ENCODE assay signal across 23 cellular contexts in genomic region chr7:46206474-46207060, GRCh38.
DNase-seq lines count a peak whose midpoint lies in the region; ATAC-seq, FAIRE-seq and TF ChIP-seq lines count a peak whose summit lies in the region.
"Had no signal": no experiment of that assay in that cellular context is flagged by ENCODE, and none has a peak within 500 bp of the region (broad histone marks: within the 10 kb centered on the region; RNA-seq: fewer than 3 reads in every experiment).

No MANE protein-coding gene starts in this region.

- H3K27me3 ChIP-seq in H1 (replicated peaks in 1 of 4; ENCODE audit: control insufficient read depth in 3 of 4, extremely low read depth in 1 of 4, insufficient read depth in 3 of 4, low read length in 3 of 4) (no peaks in the 10 kb centered on the region), suprapubic skin (no peaks in the 10 kb centered on the region)
- H3K27me3 ChIP-seq: gastrocnemius medialis, right lobe of liver, upper lobe of right lung had no signal

- H3K36me3 ChIP-seq in H1 (ENCODE audit: control insufficient read depth in 2 of 4, insufficient read depth in 4 of 4, low read length in 3 of 4) (no peaks in the 10 kb centered on the region), suprapubic skin (no peaks in the 10 kb centered on the region), kidney (ENCODE audit: control insufficient read depth in 1 of 2, insufficient read depth in 2 of 2, low read length in 2 of 2) (no peaks in the 10 kb centered on the region)
- H3K36me3 ChIP-seq: gastrocnemius medialis, left ventricle myocardium inferior, right lobe of liver, upper lobe of right lung had no signal

- FAIRE-seq in H1 (lab: Jason Lieb, UNC) (no peak), kidney (lab: Jason Lieb, UNC) (no peak)

- H2BK12ac ChIP-seq in H1 (ENCODE audit: low read depth, low read length): no peak overlapping the region

- no peak for TF ChIP-seq EP300 in H1 (IDR thresholded peaks at IDR 0.05; ENCODE audit: borderline replicate concordance in 1 of 2, low read depth in 2 of 2, low read length in 2 of 2)
- TF ChIP-seq EP300 in suprapubic skin (IDR thresholded peaks at IDR 0.05): no peak

- no peaks in the 10 kb centered on the region for H3K36me3 Mint-ChIP-seq in stimulated activated memory B cell treated with anti-CD40 and anti-IgM and Interleukin-4, amounts not matched to agents 10 μg/mL and 1 μg/mL and 100 μg/mL, for 72 hours
- H3K36me3 Mint-ChIP-seq: activated naive CD8-positive, alpha-beta T cell treated with anti-CD3 and anti-CD28 coated beads, Interleukin-2, amount 10 ng/mL, durations not matched to agents 7 days and 5 days; brain; CD8-positive, alpha-beta T cell; IgD-negative memory B cell had no signal

- no peak overlapping the region for H4K8ac ChIP-seq in H1 (ENCODE audit: extremely low read depth, insufficient read depth, low read length)

- H3K4ac ChIP-seq in H1 (replicated peaks; ENCODE audit: insufficient read length, low read depth, low read length): no peak overlapping the region

- no peak overlapping the region for H3K23ac ChIP-seq in H1 (ENCODE audit: insufficient read length)

- no peak overlapping the region for H3K18ac ChIP-seq in H1 (ENCODE audit: extremely low read depth, low read length)

- H3K4me2 ChIP-seq in H1 (ENCODE audit: insufficient read depth in 1 of 2, low read depth in 2 of 2, low read length in 2 of 2): no peak overlapping the region

- H3K9me3 ChIP-seq in H1 (ENCODE audit: insufficient read depth in 2 of 2, low read depth in 1 of 2, low read length in 1 of 2) (no peaks in the 10 kb centered on the region), suprapubic skin (no peaks in the 10 kb centered on the region), kidney (ENCODE audit: control insufficient read depth in 1 of 2, low read length in 2 of 2) (no peaks in the 10 kb centered on the region)
- H3K9me3 ChIP-seq: gastrocnemius medialis, left ventricle myocardium inferior, right lobe of liver, upper lobe of right lung had no signal

- H4K91ac ChIP-seq in H1 (replicated peaks; ENCODE audit: insufficient read length, low read length): no peak overlapping the region

- H3K4me3 Mint-ChIP-seq in stimulated activated memory B cell treated with anti-CD40 and anti-IgM and Interleukin-4, amounts not matched to agents 10 μg/mL and 1 μg/mL and 100 μg/mL, for 72 hours: no peak overlapping the region
- H3K4me3 Mint-ChIP-seq: activated CD8-positive, alpha-beta T cell treated with anti-CD3 and anti-CD28 coated beads, Interleukin-2, amount 10 ng/mL, durations not matched to agents 7 days and 5 days; activated naive CD8-positive, alpha-beta T cell treated with anti-CD3 and anti-CD28 coated beads, Interleukin-2, amount 10 ng/mL, durations not matched to agents 7 days and 5 days; brain; CD8-positive, alpha-beta T cell; dendritic cell treated with granulocyte-macrophage colony-stimulating factor and Interleukin-4, amounts not matched to agents 40 ng/mL and 50 ng/mL, for 4 days; IgD-negative memory B cell; stimulated activated naive CD8-positive, alpha-beta T cell treated with anti-CD3 and anti-CD28 coated beads, Interleukin-15, Interleukin-2, amounts not matched to agents 100 ng/mL and 50 ng/mL, for 24 hours had no signal

- H3K23me2 ChIP-seq in H1 (ENCODE audit: low read depth, low read length): no peaks in the 10 kb centered on the region

- no peak overlapping the region for H2BK20ac ChIP-seq in H1 (ENCODE audit: low read length)

- H2BK15ac ChIP-seq in H1 (ENCODE audit: low read length): no peak overlapping the region

- H3K4me1 ChIP-seq in H1 (replicated peaks in 1 of 4; ENCODE audit: control insufficient read depth in 3 of 4, insufficient read depth in 4 of 4, low read length in 3 of 4) (no peaks in the 10 kb centered on the region), suprapubic skin (peaks cover 16% of the 10 kb centered on the region), kidney (ENCODE audit: control insufficient read depth in 1 of 2, insufficient read depth in 1 of 2, low read depth in 1 of 2, low read length in 2 of 2) (peaks cover 0 to 5% of the 10 kb centered on the region in 2 donors)
- H3K4me1 ChIP-seq: gastrocnemius medialis, right lobe of liver, upper lobe of right lung had no signal

- H2AFZ ChIP-seq in H1 (ENCODE audit: low read length): peak overlapping the region; percentile 8; the same call in 1 of the 2 replicates
- H2AFZ ChIP-seq: GM23248 had no signal

- no peak overlapping the region for H2BK120ac ChIP-seq in H1 (replicated peaks; ENCODE audit: low read depth, low read length)

- H3K9ac ChIP-seq in H1 (replicated peaks in 1 of 4; ENCODE audit: extremely low read depth in 1 of 4, low read depth in 3 of 4, low read length in 3 of 4) (no peak overlapping the region), kidney (ENCODE audit: low read length in 2 of 2) (no peak overlapping the region)
- H3K9ac ChIP-seq: GM23248 had no signal

- no peak for TF ChIP-seq POLR2A in H1 (IDR thresholded peaks at IDR 0.05; ENCODE audit: control extremely low read depth in 1 of 2, low read depth in 2 of 2, low read length in 2 of 2)
- no peak for TF ChIP-seq POLR2A in suprapubic skin (IDR thresholded peaks at IDR 0.05)

- H3K14ac ChIP-seq in H1 (ENCODE audit: insufficient read length): no peak overlapping the region

- H2AK5ac ChIP-seq in H1 (ENCODE audit: low read depth, low read length): no peak overlapping the region

- no peak overlapping the region for H2BK5ac ChIP-seq in H1 (ENCODE audit: low read depth, low read length)

- no peak overlapping the region for H3K27ac Mint-ChIP-seq in stimulated activated memory B cell treated with anti-CD40 and anti-IgM and Interleukin-4, amounts not matched to agents 10 μg/mL and 1 μg/mL and 100 μg/mL, for 72 hours
- H3K27ac Mint-ChIP-seq: activated CD8-positive, alpha-beta T cell treated with anti-CD3 and anti-CD28 coated beads, Interleukin-2, amount 10 ng/mL, durations not matched to agents 7 days and 5 days; activated naive CD8-positive, alpha-beta T cell treated with anti-CD3 and anti-CD28 coated beads, Interleukin-2, amount 10 ng/mL, durations not matched to agents 7 days and 5 days; brain; CD8-positive, alpha-beta T cell; dendritic cell treated with granulocyte-macrophage colony-stimulating factor and Interleukin-4, amounts not matched to agents 40 ng/mL and 50 ng/mL, for 4 days; IgD-negative memory B cell; stimulated activated naive CD8-positive, alpha-beta T cell treated with anti-CD3 and anti-CD28 coated beads, Interleukin-15, Interleukin-2, amounts not matched to agents 100 ng/mL and 50 ng/mL, for 24 hours had no signal

- no peaks in the 10 kb centered on the region for H4K20me1 ChIP-seq in H1 (replicated peaks in 1 of 2; ENCODE audit: control insufficient read depth in 1 of 2, insufficient read depth in 2 of 2, low read length in 2 of 2)

- peak; percentile 47 for ATAC-seq in HG02885 (IDR thresholded peaks at IDR 0.05; ENCODE audit: poor library complexity, unreplicated experiment)
- ATAC-seq in stimulated activated memory B cell treated with anti-CD40 and anti-IgM and Interleukin-4, amounts not matched to agents 10 μg/mL and 1 μg/mL and 100 μg/mL, for 72 hours: no peak
- ATAC-seq: activated CD8-positive, alpha-beta T cell treated with anti-CD3 and anti-CD28 coated beads, Interleukin-2, amount 10 ng/mL, durations not matched to agents 7 days and 5 days; CD8-positive, alpha-beta T cell; gastrocnemius medialis had no signal

- TF ChIP-seq CTCF in GM13976 (IDR thresholded peaks at IDR 0.05; ENCODE audit: borderline replicate concordance, control extremely low read depth, extremely low read depth, insufficient read depth, missing control alignments) (no peak), H1 (IDR thresholded peaks at IDR 0.05; ENCODE audit: control extremely low read depth in 1 of 3, insufficient read depth in 1 of 3, low read depth in 1 of 3, low read length in 3 of 3) (no peak), suprapubic skin (IDR thresholded peaks at IDR 0.05) (no peak), kidney (IDR thresholded peaks at IDR 0.05; ENCODE audit: borderline replicate concordance, extremely low read depth, insufficient read depth) (no peak)

- H3K27ac ChIP-seq in H1 (ENCODE audit: low read depth, low read length) (no peak overlapping the region), suprapubic skin (peak overlapping the region; percentile 51), kidney (ENCODE audit: low read depth in 2 of 2, low read length in 2 of 2) (no peak overlapping the region)
- H3K27ac ChIP-seq: gastrocnemius medialis, GM23248, left ventricle myocardium inferior, right lobe of liver, upper lobe of right lung had no signal

- intact Hi-C loops in kidney (cut with DNase I): no loop called here

- POLR2A ChIA-PET in H1 (lab: Charles Lee; ENCODE audit: partially characterized antibody): no interaction called here

- H3K27me3 Mint-ChIP-seq in stimulated activated memory B cell treated with anti-CD40 and anti-IgM and Interleukin-4, amounts not matched to agents 10 μg/mL and 1 μg/mL and 100 μg/mL, for 72 hours: no peaks in the 10 kb centered on the region
- H3K27me3 Mint-ChIP-seq: dendritic cell treated with granulocyte-macrophage colony-stimulating factor and Interleukin-4, amounts not matched to agents 40 ng/mL and 50 ng/mL, for 4 days; stimulated activated naive CD8-positive, alpha-beta T cell treated with anti-CD3 and anti-CD28 coated beads, Interleukin-15, Interleukin-2, amounts not matched to agents 100 ng/mL and 50 ng/mL, for 24 hours had no signal

- in situ Hi-C loops in GM13976 (cut with MboI; ENCODE audit: low sequenced_read_pairs, unreplicated experiment): no loop called here

- no peaks in the 10 kb centered on the region for H3K79me2 ChIP-seq in H1 (ENCODE audit: control insufficient read depth in 1 of 2, insufficient read depth in 2 of 2, low read length in 2 of 2)

- no peaks in the 10 kb centered on the region for H3K9me3 Mint-ChIP-seq in stimulated activated memory B cell treated with anti-CD40 and anti-IgM and Interleukin-4, amounts not matched to agents 10 μg/mL and 1 μg/mL and 100 μg/mL, for 72 hours
- H3K9me3 Mint-ChIP-seq: activated naive CD8-positive, alpha-beta T cell treated with anti-CD3 and anti-CD28 coated beads, Interleukin-2, amount 10 ng/mL, durations not matched to agents 7 days and 5 days; brain; CD8-positive, alpha-beta T cell; dendritic cell treated with granulocyte-macrophage colony-stimulating factor and Interleukin-4, amounts not matched to agents 40 ng/mL and 50 ng/mL, for 4 days; stimulated activated naive CD8-positive, alpha-beta T cell treated with anti-CD3 and anti-CD28 coated beads, Interleukin-15, Interleukin-2, amounts not matched to agents 100 ng/mL and 50 ng/mL, for 24 hours had no signal

- no peaks in the 10 kb centered on the region for H3K4me1 Mint-ChIP-seq in stimulated activated memory B cell treated with anti-CD40 and anti-IgM and Interleukin-4, amounts not matched to agents 10 μg/mL and 1 μg/mL and 100 μg/mL, for 72 hours
- H3K4me1 Mint-ChIP-seq: activated naive CD8-positive, alpha-beta T cell treated with anti-CD3 and anti-CD28 coated beads, Interleukin-2, amount 10 ng/mL, durations not matched to agents 7 days and 5 days; brain; IgD-negative memory B cell had no signal

- H3K4me3 ChIP-seq in H1 (ENCODE audit: extremely low read depth in 1 of 4, insufficient read depth in 2 of 4, low read depth in 3 of 4, low read length in 4 of 4) (no peak overlapping the region), suprapubic skin (no peak overlapping the region), kidney (ENCODE audit: low read length in 2 of 2) (no peak overlapping the region)
- H3K4me3 ChIP-seq: gastrocnemius medialis, GM23248, left ventricle myocardium inferior, right lobe of liver, upper lobe of right lung had no signal

- DNase-seq in GM13976 (ENCODE audit: low spot score) (peak; percentile 65), H1 (ENCODE audit: low read depth in 1 of 2, low spot score in 2 of 2) (no peak), suprapubic skin (ENCODE audit: low spot score in 2 of 2) (no peak), kidney (no peak), NCI-H774 (lab: John Stamatoyannopoulos, UW) (no peak)
- DNase-seq: activated CD8-positive, alpha-beta T cell treated with anti-CD3 and anti-CD28 coated beads, Interleukin-2, amount 10 ng/mL, durations not matched to agents 7 days and 5 days; activated naive CD8-positive, alpha-beta T cell treated with anti-CD3 and anti-CD28 coated beads, Interleukin-2, amount 10 ng/mL, durations not matched to agents 7 days and 5 days; activated T-cell treated with anti-CD3 and anti-CD28 coated beads, Interleukin-2, amount 50 U/mL, for 48 hours; CD8-positive, alpha-beta T cell; gastrocnemius medialis; GM23248; left ventricle myocardium inferior; NCI-H2081; NCI-H510A; right lobe of liver; Right ventricle myocardium superior; upper lobe of right lung had no signal

- H3K56ac ChIP-seq in H1 (replicated peaks; ENCODE audit: insufficient read length, low read depth, low read length): no peak overlapping the region

- no peaks in the 10 kb centered on the region for H3K79me1 ChIP-seq in H1 (ENCODE audit: low read depth, low read length)

- no peak for TF ChIP-seq RAD21 in H1 (IDR thresholded peaks at IDR 0.05 in 1 of 2, conservative IDR thresholded peaks at IDR 0.05 in 1 of 2; ENCODE audit: low read depth in 2 of 2, low read length in 2 of 2)

- CTCF ChIA-PET in H1 (lab: Charles Lee; ENCODE audit: partially characterized antibody): interaction anchor here (1.0 kb wide), 1 partner anchor 17 kb away, joined by 3 read pairs; no protein-coding TSS in a partner anchor

- 95% methylated on average over 4 of the region's 4 CpGs; no CpG with 5 or more reads in 1 of the 2 experiments for WGBS in H1 (ENCODE audit: extremely low coverage in 1 of 2, insufficient coverage in 1 of 2, insufficient read length in 1 of 2, insufficient replicate concordance in 2 of 2, low coverage in 1 of 2, low lambda C conversion rate in 2 of 2, missing lambda C conversion rate in 1 of 2), 2 experiments
- WGBS in suprapubic skin: 52% methylated on average over 4 of the region's 4 CpGs

- no peak overlapping the region for H4K5ac ChIP-seq in H1 (ENCODE audit: insufficient read length, low read depth, low read length)
